36 cellular contexts compared by ENCODE assay signal in genomic region chr12:102596016-102596415, GRCh38.
"Had no signal": no experiment of that assay in that cellular context is flagged by ENCODE, and none has a peak within 500 bp of the region (broad histone marks: within the 10 kb centered on the region; RNA-seq: fewer than 3 reads in every experiment).

No MANE protein-coding gene starts in this region.

- H3K27me3 ChIP-seq: adrenal gland, body of pancreas, brain microvascular endothelial cell, breast epithelium had no signal

- H3K9me3 ChIP-seq: adrenal gland, body of pancreas, breast epithelium had no signal

- H3K27me3 Mint-ChIP-seq: activated CD4-positive, alpha-beta memory T cell treated with anti-CD3 and anti-CD28 coated beads for 36 hours; activated CD8-positive, alpha-beta T cell treated with anti-CD3 and anti-CD28 coated beads for 36 hours; activated T-helper 17 cell treated with anti-CD3 and anti-CD28 coated beads, Interleukin-2, amount 50 U/mL, for 72 hours had no signal

- H3K4me3 Mint-ChIP-seq: activated B cell treated with CpG ODN at 0.5 μM for 24 hours; activated CD4-positive, alpha-beta memory T cell treated with anti-CD3 and anti-CD28 coated beads for 36 hours; activated CD4-positive, alpha-beta T cell treated with anti-CD3 and anti-CD28 coated beads, Interleukin-2, amount 10 ng/mL, durations not matched to agents 24 days and 14 days; activated CD8-positive, alpha-beta T cell treated with anti-CD3 and anti-CD28 coated beads for 36 hours; activated naive CD4-positive, alpha-beta T cell treated with anti-CD3 and anti-CD28 coated beads for 36 hours; activated naive CD8-positive, alpha-beta T cell treated with anti-CD3 and anti-CD28 coated beads for 36 hours; activated T-cell treated with anti-CD3 and anti-CD28 coated beads, Interleukin-2, amount 50 U/mL, for 4 hours; activated T-cell treated with anti-CD3 and anti-CD28 coated beads, Interleukin-2, amount 50 U/mL, for 72 hours; activated T-helper 1 cell treated with anti-CD3 and anti-CD28 coated beads, Interleukin-12 subunit alpha, Interleukin-12 subunit beta, Interleukin-2, Interleukin-4 antibody, amounts not matched to agents 30 ng/mL and 10 ng/mL and 1 ng/mL, durations not matched to agents 14 hours and 24 hours and 36 hours; activated T-helper 17 cell treated with anti-CD3 and anti-CD28 coated beads, Interleukin-2, amount 50 U/mL, for 72 hours; T-helper 1 cell treated with Interleukin-12 subunit alpha and Interleukin-12 subunit beta and Interleukin-4 antibody, amounts not matched to agents 30 μg/mL and 1 μg/mL, for 36 hours; T-helper 2 cell treated with Interferon-gamma antibody and Interleukin-4, amounts not matched to agents 5 μg/mL and 100 μg/mL, for 36 hours had no signal

- H3K36me3 ChIP-seq: adrenal gland, brain microvascular endothelial cell, breast epithelium had no signal

- H3K4me1 ChIP-seq: adrenal gland, body of pancreas, breast epithelium had no signal

- H3K36me3 Mint-ChIP-seq: activated CD4-positive, alpha-beta memory T cell treated with anti-CD3 and anti-CD28 coated beads for 36 hours; activated naive CD4-positive, alpha-beta T cell treated with anti-CD3 and anti-CD28 coated beads, Interleukin-2, amount 50 U/mL, for 72 hours; activated naive CD8-positive, alpha-beta T cell treated with anti-CD3 and anti-CD28 coated beads for 36 hours had no signal

- H3K9me3 Mint-ChIP-seq: activated B cell treated with CpG ODN at 0.5 μM for 24 hours; activated CD4-positive, alpha-beta memory T cell treated with anti-CD3 and anti-CD28 coated beads for 36 hours; activated CD4-positive, alpha-beta T cell treated with anti-CD3 and anti-CD28 coated beads, Interleukin-2, amount 10 ng/mL, durations not matched to agents 24 days and 14 days; activated CD8-positive, alpha-beta T cell treated with anti-CD3 and anti-CD28 coated beads for 36 hours; activated naive CD4-positive, alpha-beta T cell treated with anti-CD3 and anti-CD28 coated beads for 36 hours; activated naive CD4-positive, alpha-beta T cell treated with anti-CD3 and anti-CD28 coated beads, Interleukin-2, amount 50 U/mL, for 72 hours; activated naive CD8-positive, alpha-beta T cell treated with anti-CD3 and anti-CD28 coated beads for 36 hours; activated T-cell treated with anti-CD3 and anti-CD28 coated beads, Interleukin-2, amount 50 U/mL, for 4 hours; activated T-cell treated with anti-CD3 and anti-CD28 coated beads, Interleukin-2, amount 50 U/mL, for 72 hours; activated T-helper 1 cell treated with anti-CD3 and anti-CD28 coated beads, Interleukin-12 subunit alpha, Interleukin-12 subunit beta, Interleukin-2, Interleukin-4 antibody, amounts not matched to agents 30 ng/mL and 10 ng/mL and 1 ng/mL, durations not matched to agents 14 hours and 24 hours and 36 hours; activated T-helper 17 cell treated with anti-CD3 and anti-CD28 coated beads, Interleukin-2, amount 50 U/mL, for 72 hours; T-helper 1 cell treated with Interleukin-12 subunit alpha and Interleukin-12 subunit beta and Interleukin-4 antibody, amounts not matched to agents 30 μg/mL and 1 μg/mL, for 36 hours; T-helper 2 cell treated with Interferon-gamma antibody and Interleukin-4, amounts not matched to agents 5 μg/mL and 100 μg/mL, for 36 hours had no signal

- H3K27ac Mint-ChIP-seq: activated B cell treated with CpG ODN at 0.5 μM for 24 hours; activated CD4-positive, alpha-beta memory T cell treated with anti-CD3 and anti-CD28 coated beads for 36 hours; activated CD4-positive, alpha-beta T cell treated with anti-CD3 and anti-CD28 coated beads, Interleukin-2, amount 10 ng/mL, durations not matched to agents 24 days and 14 days; activated CD8-positive, alpha-beta T cell treated with anti-CD3 and anti-CD28 coated beads for 36 hours; activated naive CD4-positive, alpha-beta T cell treated with anti-CD3 and anti-CD28 coated beads for 36 hours; activated naive CD4-positive, alpha-beta T cell treated with anti-CD3 and anti-CD28 coated beads, Interleukin-2, amount 50 U/mL, for 72 hours; activated naive CD8-positive, alpha-beta T cell treated with anti-CD3 and anti-CD28 coated beads for 36 hours; activated T-cell treated with anti-CD3 and anti-CD28 coated beads, Interleukin-2, amount 50 U/mL, for 72 hours; activated T-helper 1 cell treated with anti-CD3 and anti-CD28 coated beads, Interleukin-12 subunit alpha, Interleukin-12 subunit beta, Interleukin-2, Interleukin-4 antibody, amounts not matched to agents 30 ng/mL and 10 ng/mL and 1 ng/mL, durations not matched to agents 14 hours and 24 hours and 36 hours; activated T-helper 17 cell treated with anti-CD3 and anti-CD28 coated beads, Interleukin-2, amount 50 U/mL, for 72 hours; T-helper 1 cell treated with Interleukin-12 subunit alpha and Interleukin-12 subunit beta and Interleukin-4 antibody, amounts not matched to agents 30 μg/mL and 1 μg/mL, for 36 hours; T-helper 2 cell treated with Interferon-gamma antibody and Interleukin-4, amounts not matched to agents 5 μg/mL and 100 μg/mL, for 36 hours had no signal

- H3K4me3 ChIP-seq: adrenal gland, body of pancreas, breast epithelium had no signal

- H3K4me1 Mint-ChIP-seq: activated B cell treated with CpG ODN at 0.5 μM for 24 hours; activated CD4-positive, alpha-beta T cell treated with anti-CD3 and anti-CD28 coated beads, Interleukin-2, amount 10 ng/mL, durations not matched to agents 24 days and 14 days; activated naive CD8-positive, alpha-beta T cell treated with anti-CD3 and anti-CD28 coated beads for 36 hours; activated T-helper 17 cell treated with anti-CD3 and anti-CD28 coated beads, Interleukin-2, amount 50 U/mL, for 72 hours had no signal

- DNase-seq: activated B cell treated with CpG ODN at 0.5 μM for 24 hours; activated CD4-positive, alpha-beta memory T cell treated with anti-CD3 and anti-CD28 coated beads for 36 hours; activated CD4-positive, alpha-beta T cell treated with anti-CD3 and anti-CD28 coated beads for 4 hours; activated CD4-positive, alpha-beta T cell treated with anti-CD3 and anti-CD28 coated beads, Interleukin-2, amount 10 ng/mL, durations not matched to agents 24 days and 14 days; activated CD4-positive, alpha-beta T cell treated with anti-CD3 and anti-CD28 coated beads, Interleukin-2, amount 50 U/mL, for 1 hour; activated CD4-positive, alpha-beta T cell treated with anti-CD3 and anti-CD28 coated beads, Interleukin-2, amount 50 U/mL, for 4 hours; activated CD4-positive, CD25-positive, alpha-beta regulatory T cell treated with anti-CD3 and anti-CD28 coated beads, Interleukin-2, amount 50 U/mL, for 72 hours; activated CD8-positive, alpha-beta memory T cell treated with anti-CD3 and anti-CD28 coated beads, Interleukin-2, amount 50 U/mL, for 4 hours; activated CD8-positive, alpha-beta T cell treated with anti-CD3 and anti-CD28 coated beads for 36 hours; activated effector memory CD4-positive, alpha-beta T cell treated with anti-CD3 and anti-CD28 coated beads, Interleukin-2, amount 50 U/mL, for 16 hours; activated gamma-delta T cell treated with Interleukin-2 at 50 U/mL for 16 hours; activated naive CD4-positive, alpha-beta T cell; activated naive CD4-positive, alpha-beta T cell treated with anti-CD3 and anti-CD28 coated beads for 36 hours; activated naive CD4-positive, alpha-beta T cell treated with anti-CD3 and anti-CD28 coated beads, Interleukin-2, amount 50 U/mL, for 16 hours; activated naive CD8-positive, alpha-beta T cell treated with anti-CD3 and anti-CD28 coated beads for 36 hours; activated T-cell treated with anti-CD3 and anti-CD28 coated beads for 4 hours; activated T-cell treated with anti-CD3 and anti-CD28 coated beads, Interleukin-2, amount 50 U/mL, for 1 hour; activated T-cell treated with anti-CD3 and anti-CD28 coated beads, Interleukin-2, amount 50 U/mL, for 4 hours; activated T-cell treated with anti-CD3 and anti-CD28 coated beads, Interleukin-2, amount 50 U/mL, for 72 hours; adrenal gland; amniotic stem cell; aorta; body of pancreas; brain microvascular endothelial cell; central memory CD4-positive, alpha-beta T cell; SW 1271; T-helper 1 cell; T-helper 2 cell; T-helper 9 cell had no signal

- ATAC-seq: activated CD8-positive, alpha-beta T cell treated with anti-CD3 and anti-CD28 coated beads for 36 hours; activated naive CD4-positive, alpha-beta T cell treated with anti-CD3 and anti-CD28 coated beads, Interleukin-2, amount 50 U/mL, for 72 hours; activated T-cell treated with anti-CD3 and anti-CD28 coated beads, Interleukin-2, amount 50 U/mL, for 4 hours; activated T-cell treated with anti-CD3 and anti-CD28 coated beads, Interleukin-2, amount 50 U/mL, for 72 hours; activated T-helper 17 cell treated with anti-CD3 and anti-CD28 coated beads, Interleukin-2, amount 50 U/mL, for 72 hours; body of pancreas had no signal

- H3K27ac ChIP-seq: adrenal gland, body of pancreas, brain microvascular endothelial cell, breast epithelium, VCaP had no signal
